8 cellular contexts compared by ENCODE assay signal in genomic region chr3:8970971-8971589, GRCh38. TPM values are rescaled to one million over a fixed set of nuclear protein-coding genes. Genes with fewer than 3 reads are reported as not detected.
DNase-seq lines count a peak whose midpoint lies in the region; ATAC-seq and FAIRE-seq lines count a peak whose summit lies in the region.

No MANE protein-coding gene starts in this region.

- H3K27me3 ChIP-seq in aorta (ENCODE audit: control insufficient read depth in 1 of 2, insufficient read depth in 2 of 2, low read length in 1 of 2) = no peaks in the 10 kb centered on the region

- ATAC-seq in aorta (ENCODE audit: low FRiP score) = peak; percentile 85

- H3K4me1 ChIP-seq in aorta (ENCODE audit: control insufficient read depth in 1 of 2, insufficient read depth in 2 of 2, low read length in 2 of 2) = no peaks in the 10 kb centered on the region

- DNase-seq in NCI-H1436 (lab: John Stamatoyannopoulos, UW) = peak; percentile 22
- DNase-seq in NCI-H1436 treated with DMSO at 0.1 percent for 48 hours (lab: John Stamatoyannopoulos, UW) = no peak
- DNase-seq in HTR-8/SVneo (ENCODE audit: insufficient read length, low spot score) = peak; percentile 49
- DNase-seq in SHP77 (lab: John Stamatoyannopoulos, UW) = peak; percentile 20 to 24
- peak; percentile 25 to 56 (median 36) for DNase-seq in activated naive CD4-positive, alpha-beta T cell (lab: John Stamatoyannopoulos, UW)
- peak; percentile 63 for DNase-seq in germinal center (ENCODE audit: low spot score)
- peak; percentile 57 for DNase-seq in putamen (ENCODE audit: low spot score)
- no peak for DNase-seq in aorta

- FAIRE-seq in HTR-8/SVneo (lab: Jason Lieb, UNC) = no peak

- no peak overlapping the region for H3K27ac ChIP-seq in aorta (ENCODE audit: low read depth in 1 of 2, low read length in 2 of 2)

- H3K9me3 ChIP-seq in aorta (ENCODE audit: control insufficient read depth, low read length) = no peaks in the 10 kb centered on the region

- H3K36me3 ChIP-seq in aorta (ENCODE audit: control insufficient read depth in 1 of 2, insufficient read depth in 2 of 2, low read length in 1 of 2) = no peaks in the 10 kb centered on the region

- intact Hi-C loops in aorta (cut with DNase I) = loop anchor here (1.0 to 5.0 kb wide), 3 partner anchors 96 to 332 kb away; no protein-coding TSS in a partner anchor

- WGBS in aorta, 2 donors = 1% methylated on average over 7 of the region's 7 CpGs

- H3K4me3 ChIP-seq in aorta (ENCODE audit: low read length in 2 of 2) = no peak overlapping the region

RNA-seq across cellular contexts. Expression of gene RAD18, which starts 7.8 kb away (rescaled TPM):
- 10 to 100 TPM in 1 of 2 donors, 1 to 10 TPM in 1; 7.1 to 12.1 TPM for total RNA-seq in aorta
- polyA plus RNA-seq in aorta = 1 to 10 TPM; 2.5 to 2.9 TPM

Comparison
In these comparisons a context has a peak if more than half of its experiments do, and no peak if none do; other contexts are left out.
1. DNase-seq: peak in NCI-H1436 (single experiment), HTR-8/SVneo (single experiment), SHP77 (2 of 2), activated naive CD4-positive, alpha-beta T cell (4 of 4), germinal center (single experiment) and putamen (single experiment); none in NCI-H1436 treated with DMSO at 0.1 percent for 48 hours (single experiment) and aorta (0 of 2).